Comparison of ENCODE assay signal across 8 cellular contexts in the genomic region with DNA sequence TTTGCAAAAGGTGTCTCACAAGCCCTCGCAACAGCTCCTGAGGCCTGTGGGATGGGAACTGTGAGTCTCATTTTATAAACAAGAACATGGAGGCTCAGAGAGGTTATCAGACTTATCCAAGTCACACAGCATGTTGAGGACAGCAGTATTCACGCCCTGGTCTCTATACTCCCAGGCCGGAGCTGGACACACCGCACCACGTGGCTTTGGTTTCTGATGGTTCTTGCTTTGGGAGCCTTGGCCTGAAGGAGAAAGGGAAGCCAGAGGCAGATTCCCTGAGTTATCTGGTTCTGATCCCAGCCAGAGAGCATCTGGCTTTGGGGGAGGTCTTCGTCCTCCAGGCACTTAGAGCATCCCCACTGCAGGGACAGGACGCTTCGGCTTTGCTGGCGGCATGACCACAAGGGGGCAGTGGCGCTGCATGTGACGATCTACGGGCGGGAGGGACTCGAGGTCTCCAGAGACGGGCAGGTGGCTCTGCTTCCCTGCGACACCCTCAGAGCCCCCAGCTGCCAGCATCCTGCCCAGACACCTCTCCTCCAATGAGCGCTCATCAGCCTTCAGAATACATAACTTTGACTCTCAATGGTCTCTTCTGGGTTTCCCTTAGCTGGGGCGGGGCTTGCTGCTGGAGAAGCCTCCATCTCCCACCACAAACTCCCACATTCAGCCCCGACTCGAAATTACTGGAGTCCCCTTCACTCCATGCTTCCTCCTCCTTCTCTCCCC. TPM values are rescaled to one million over a fixed set of nuclear protein-coding genes. Genes with fewer than 3 reads are reported as not detected.
A peak's percentile ranks its signal among the peaks of the same experiment; 100 is the strongest.
DNase-seq lines count a peak whose midpoint lies in the region; ATAC-seq and TF ChIP-seq lines count a peak whose summit lies in the region.

No MANE protein-coding gene starts in this region.

- H3K4me3 ChIP-seq in psoas muscle = no peak overlapping the region
- H3K4me3 ChIP-seq in aorta (ENCODE audit: low read length in 2 of 2) = no peak overlapping the region

- intact Hi-C loops in cardiac septum (cut with DNase I) (loop anchor here (5.0 kb wide), 1 partner anchor 136 kb away; no protein-coding TSS in a partner anchor), psoas muscle (cut with DNase I) (loop anchor here (2.0 to 10.0 kb wide), 3 partner anchors 136 to 192 kb away; no protein-coding TSS in a partner anchor), aorta (cut with DNase I) (loop anchor here (1.0 kb wide), 1 partner anchor 137 kb away; no protein-coding TSS in a partner anchor)

- no peak overlapping the region for H3K27ac Mint-ChIP-seq in activated naive CD4-positive, alpha-beta T cell treated with anti-CD3 and anti-CD28 coated beads, Interleukin-2, amount 50 U/mL, for 72 hours

- 29 to 33% (median 31%) methylated on average over 20 of the region's 20 CpGs for WGBS in psoas muscle, 3 donors
- WGBS in aorta, 2 donors = 28% methylated on average over 20 of the region's 20 CpGs

- H3K36me3 Mint-ChIP-seq in activated naive CD4-positive, alpha-beta T cell treated with anti-CD3 and anti-CD28 coated beads, Interleukin-2, amount 50 U/mL, for 72 hours = no peaks in the 10 kb centered on the region

- H3K27ac ChIP-seq in psoas muscle = no peak overlapping the region
- no peak overlapping the region for H3K27ac ChIP-seq in aorta (ENCODE audit: low read depth in 1 of 2, low read length in 2 of 2)

- H3K4me1 ChIP-seq in psoas muscle (no peaks in the 10 kb centered on the region), aorta (ENCODE audit: control insufficient read depth in 1 of 2, insufficient read depth in 2 of 2, low read length in 2 of 2) (no peaks in the 10 kb centered on the region)

- H3K27me3 ChIP-seq in psoas muscle (ENCODE audit: insufficient read depth in 3 of 3, low read length in 2 of 3) (peaks cover 0 to 12% (median 2%) of the 10 kb centered on the region in 3 donors), aorta (ENCODE audit: control insufficient read depth in 1 of 2, insufficient read depth in 2 of 2, low read length in 1 of 2) (no peaks in the 10 kb centered on the region)

- H3K36me3 ChIP-seq in psoas muscle (ENCODE audit: insufficient read depth in 1 of 2, low read depth in 1 of 2) = no peaks in the 10 kb centered on the region
- H3K36me3 ChIP-seq in aorta (ENCODE audit: control insufficient read depth in 1 of 2, insufficient read depth in 2 of 2, low read length in 1 of 2) = no peaks in the 10 kb centered on the region

- ATAC-seq in GM18511 (IDR thresholded peaks at IDR 0.05; ENCODE audit: unreplicated experiment) = peak; percentile 55
- peak; percentile 93 for ATAC-seq in SK-N-SH treated with all-trans-retinoic acid at 6 μM for 48 hours
- ATAC-seq in activated naive CD4-positive, alpha-beta T cell treated with anti-CD3 and anti-CD28 coated beads, Interleukin-2, amount 50 U/mL, for 72 hours = peak; percentile 61 to 92
- ATAC-seq in psoas muscle = peak; percentile 65 to 79 (median 72)
- ATAC-seq in aorta (ENCODE audit: low FRiP score) = peak; percentile 80

- H3K9me3 Mint-ChIP-seq in activated naive CD4-positive, alpha-beta T cell treated with anti-CD3 and anti-CD28 coated beads, Interleukin-2, amount 50 U/mL, for 72 hours = no peaks in the 10 kb centered on the region

- peaks cover 3% of the 10 kb centered on the region for H3K9me3 ChIP-seq in psoas muscle
- no peaks in the 10 kb centered on the region for H3K9me3 ChIP-seq in aorta (ENCODE audit: control insufficient read depth, low read length)

- DNase-seq in 8988T (peak; percentile 79), NCI-H1092 (lab: John Stamatoyannopoulos, UW) (peak; percentile 74), cardiac septum (ENCODE audit: low spot score) (peak; percentile 89), psoas muscle (peak; percentile 72 to 85), aorta (peak; percentile 87 to 96)
- DNase-seq in activated naive CD4-positive, alpha-beta T cell treated with anti-CD3 and anti-CD28 coated beads, Interleukin-2, amount 50 U/mL, for 72 hours (ENCODE audit: low spot score in 2 of 2) = peak; percentile 79 to 91

- peak; percentile 84 for TF ChIP-seq CTCF in psoas muscle (IDR thresholded peaks at IDR 0.05)

TF ChIP-seq in SK-N-SH treated with all-trans-retinoic acid at 6 μM for 48 hours, 23 proteins besides CTCF, POLR2A, EP300 and RAD21:
- TF ChIP-seq TCF4 (CRISPR knock-in tag; IDR thresholded peaks at IDR 0.05; ENCODE audit: borderline replicate concordance) (peak; percentile 36; the same call in 1 of the 2 replicates), ARNTL (CRISPR knock-in tag; IDR thresholded peaks at IDR 0.05; ENCODE audit: borderline replicate concordance, low read depth) (no peak)

RNA-seq across cellular contexts. Expression of a gene that starts 51.4 kb away (rescaled TPM):
- 10 to 100 TPM; 12.3 to 20.8 TPM for total RNA-seq in activated naive CD4-positive, alpha-beta T cell treated with anti-CD3 and anti-CD28 coated beads, Interleukin-2, amount 50 U/mL, for 72 hours
- total RNA-seq in cardiac septum (6.7 TPM), psoas muscle (1 to 10 TPM; 4.8 to 8.2 (median 5.5) TPM), aorta (10 to 100 TPM; 11.2 to 16.6 TPM)
- polyA plus RNA-seq in psoas muscle (10 to 100 TPM in 1 of 3 donors, 1 to 10 TPM in 2; 5.4 to 12.4 (median 9.2) TPM), aorta (1 to 10 TPM; 7.8 to 9.0 TPM)
